Comparison of ENCODE assay signal across 10 cellular contexts in genomic region chr2:71223767-71224333, GRCh38. TPM values are rescaled to one million over a fixed set of nuclear protein-coding genes. Genes with fewer than 3 reads are reported as not detected.
A peak's percentile ranks its signal among the peaks of the same experiment; 100 is the strongest.
DNase-seq lines count a peak whose midpoint lies in the region; ATAC-seq and TF ChIP-seq lines count a peak whose summit lies in the region.
"Had no signal": no experiment of that assay in that cellular context is flagged by ENCODE, and none has a peak within 500 bp of the region (broad histone marks: within the 10 kb centered on the region; RNA-seq: fewer than 3 reads in every experiment).

No MANE protein-coding gene starts in this region.

- intact Hi-C loops in left ventricle myocardium superior (cut with micrococcal nuclease) = loop anchor here (10.0 kb wide), 1 partner anchor 51 kb away; no protein-coding TSS in a partner anchor
- intact Hi-C loops in esophagus squamous epithelium (cut with DNase I) = no loop called here

- WGBS in esophagus squamous epithelium, 2 donors = 44 to 62% methylated on average over 3 of the region's 3 CpGs

- H3K4me3 Mint-ChIP-seq in WTC11 = no peak overlapping the region
- H3K4me3 Mint-ChIP-seq: activated naive CD4-positive, alpha-beta T cell treated with anti-CD3 and anti-CD28 coated beads, Interleukin-2, amount 50 U/mL, for 24 hours had no signal

- H3K27me3 ChIP-seq in skeletal muscle tissue (ENCODE audit: control insufficient read depth in 3 of 3, insufficient read depth in 3 of 3, low read length in 3 of 3) = no peaks in the 10 kb centered on the region
- no peaks in the 10 kb centered on the region for H3K27me3 ChIP-seq in esophagus squamous epithelium
- H3K27me3 ChIP-seq: BLaER1 treated with 17β-estradiol and CSF1 and Interleukin-3, amounts not matched to agents 10 nM and 100 nM had no signal

- H3K9me3 ChIP-seq in skeletal muscle tissue (ENCODE audit: control insufficient read depth in 3 of 3, low read length in 3 of 3) (no peaks in the 10 kb centered on the region), esophagus squamous epithelium (no peaks in the 10 kb centered on the region)

- no peak overlapping the region for H3K27ac ChIP-seq in skeletal muscle tissue (ENCODE audit: low read depth, low read length)
- H3K27ac ChIP-seq in esophagus squamous epithelium = no peak overlapping the region
- H3K27ac ChIP-seq: BLaER1 treated with 17β-estradiol and CSF1 and Interleukin-3, amounts not matched to agents 10 nM and 100 nM had no signal

- H3K9ac ChIP-seq in skeletal muscle tissue (ENCODE audit: low read depth in 1 of 3, low read length in 3 of 3) = peak overlapping the region in 2 of 3 donors; percentile 88 to 97
- H3K9ac ChIP-seq: BLaER1 treated with 17β-estradiol and CSF1 and Interleukin-3, amounts not matched to agents 10 nM and 100 nM had no signal

- ATAC-seq in WTC11 = no peak
- peak; percentile 46 for ATAC-seq in left ventricle myocardium superior
- ATAC-seq in HG03354 (IDR thresholded peaks at IDR 0.05; ENCODE audit: poor library complexity, severe bottlenecking, unreplicated experiment) = no peak

- peaks cover 5% of the 10 kb centered on the region; the same call in 1 of the 2 replicates for H3K36me3 Mint-ChIP-seq in WTC11

- POLR2A ChIA-PET in WTC11 (lab: Charles Lee) = interaction anchor here (1.2 kb wide), 1 partner anchor 75 kb away, joined by 3 read pairs; no protein-coding TSS in a partner anchor

- H3K27ac Mint-ChIP-seq in WTC11 = no peak overlapping the region
- H3K27ac Mint-ChIP-seq: activated naive CD4-positive, alpha-beta T cell treated with anti-CD3 and anti-CD28 coated beads, Interleukin-2, amount 50 U/mL, for 24 hours had no signal

- H3K36me3 ChIP-seq in skeletal muscle tissue (ENCODE audit: control insufficient read depth in 3 of 3, insufficient read depth in 3 of 3, low read length in 3 of 3) = peaks cover 0 to 4% (median 0%) of the 10 kb centered on the region in 3 donors
- peaks cover 0 to 11% (median 0%) of the 10 kb centered on the region in 3 donors for H3K36me3 ChIP-seq in esophagus squamous epithelium
- H3K36me3 ChIP-seq: BLaER1 treated with 17β-estradiol and CSF1 and Interleukin-3, amounts not matched to agents 10 nM and 100 nM had no signal

- TF ChIP-seq CTCF in WTC11 (IDR thresholded peaks at IDR 0.05) (no peak), esophagus squamous epithelium (IDR thresholded peaks at IDR 0.05) (peak in 3 of 6 experiments; percentile 13 to 35 (median 33))

- H3K4me1 Mint-ChIP-seq in WTC11 = peaks cover 12% of the 10 kb centered on the region

- CTCF ChIA-PET in WTC11 (lab: Charles Lee) = interaction anchor here (0.7 to 2.5 kb wide), 10 partner anchors 9 to 121 kb away, joined by 3 to 14 read pairs (median 4); partner anchors contain the start of gene ZNF638

- TF ChIP-seq POLR2A in esophagus squamous epithelium (IDR thresholded peaks at IDR 0.05) = no peak

- peaks cover 4% of the 10 kb centered on the region; the same call in 1 of the 2 replicates for H3K27me3 Mint-ChIP-seq in WTC11 (ENCODE audit: low read depth)
- H3K27me3 Mint-ChIP-seq: activated naive CD4-positive, alpha-beta T cell treated with anti-CD3 and anti-CD28 coated beads, Interleukin-2, amount 50 U/mL, for 24 hours had no signal

- H3K4me3 ChIP-seq in skeletal muscle tissue (ENCODE audit: low read length in 3 of 3) = no peak overlapping the region
- H3K4me3 ChIP-seq in esophagus squamous epithelium = no peak overlapping the region
- H3K4me3 ChIP-seq: BLaER1 treated with 17β-estradiol and CSF1 and Interleukin-3, amounts not matched to agents 10 nM and 100 nM had no signal

- DNase-seq in NCI-H2081 (lab: John Stamatoyannopoulos, UW) (peak; percentile 29 to 49), NCI-H2081 treated with DMSO at 0.1 percent for 48 hours (lab: John Stamatoyannopoulos, UW) (no peak), NCI-H146 treated with DMSO at 0.1 percent for 48 hours (lab: John Stamatoyannopoulos, UW; ENCODE audit: unreplicated experiment) (peak; percentile 65), WTC11 (ENCODE audit: low spot score) (peak; percentile 71), left ventricle myocardium superior (peak; percentile 77), esophagus squamous epithelium (lab: John Stamatoyannopoulos, UW) (no peak)

- H3K4me1 ChIP-seq in skeletal muscle tissue (ENCODE audit: control insufficient read depth in 3 of 3, insufficient read depth in 3 of 3, low read length in 3 of 3) = peaks cover 4 to 13% (median 10%) of the 10 kb centered on the region in 3 donors
- H3K4me1 ChIP-seq in esophagus squamous epithelium = peaks cover 0 to 30% (median 13%) of the 10 kb centered on the region in 3 donors

- peaks cover 9% of the 10 kb centered on the region for H3K9me3 Mint-ChIP-seq in WTC11
- H3K9me3 Mint-ChIP-seq: activated naive CD4-positive, alpha-beta T cell treated with anti-CD3 and anti-CD28 coated beads, Interleukin-2, amount 50 U/mL, for 24 hours had no signal

TF ChIP-seq in WTC11, 78 proteins besides CTCF, POLR2A, EP300 and RAD21:
- TF ChIP-seq SP1 (CRISPR knock-in tag; conservative IDR thresholded peaks at IDR 0.05) (no peak), ZNF219 (CRISPR knock-in tag; IDR thresholded peaks at IDR 0.05; ENCODE audit: borderline replicate concordance) (no peak), KAT7 (CRISPR knock-in tag; IDR thresholded peaks at IDR 0.05; ENCODE audit: borderline replicate concordance) (no peak), PRDM15 (CRISPR knock-in tag; IDR thresholded peaks at IDR 0.05) (no peak), NFYB (CRISPR knock-in tag; conservative IDR thresholded peaks at IDR 0.05; ENCODE audit: low read depth) (no peak)

RNA-seq across cellular contexts. Expression of gene PAIP2B, which starts 3.1 kb away (rescaled TPM):
- total RNA-seq in WTC11 (2021) (19.3 to 22.4 TPM (median 22.2 TPM) in 3 replicates), left ventricle myocardium superior (78.1 TPM), skeletal muscle tissue (5.7 TPM), esophagus squamous epithelium (10 to 100 TPM in 2 of 4 donors, 1 to 10 TPM in 2; 6.5 to 13.9 (median 9.9) TPM)

Comparison
In these comparisons a context has a peak if more than half of its experiments do, and no peak if none do; other contexts are left out.
1. DNase-seq: peak in NCI-H2081 (2 of 2), NCI-H146 treated with DMSO at 0.1 percent for 48 hours (single experiment), WTC11 (single experiment) and left ventricle myocardium superior (single experiment); none in NCI-H2081 treated with DMSO at 0.1 percent for 48 hours (single experiment) and esophagus squamous epithelium (single experiment).